ENCODE assay signal across 9 cellular contexts in genomic region chr16:69326172-69326873, GRCh38. TPM values are rescaled to one million over a fixed set of nuclear protein-coding genes. Genes with fewer than 3 reads are reported as not detected.
DNase-seq lines count a peak whose midpoint lies in the region; ATAC-seq and TF ChIP-seq lines count a peak whose summit lies in the region.
"Had no signal": no experiment of that assay in that cellular context is flagged by ENCODE, and none has a peak within 500 bp of the region (broad histone marks: within the 10 kb centered on the region; RNA-seq: fewer than 3 reads in every experiment).

No MANE protein-coding gene starts in this region.

- TF ChIP-seq CTCF in thyroid gland (IDR thresholded peaks at IDR 0.05) = no peak

- H3K27ac Mint-ChIP-seq in activated naive CD4-positive, alpha-beta T cell treated with anti-CD3 and anti-CD28 coated beads, Interleukin-2, amount 50 U/mL, for 72 hours = peak overlapping the region; percentile 54 to 77
- no peak overlapping the region for H3K27ac Mint-ChIP-seq in activated naive CD4-positive, alpha-beta T cell treated with anti-CD3 and anti-CD28 coated beads, Interleukin-2, amount 10 ng/mL, durations not matched to agents 7 days and 5 days

- H3K4me1 Mint-ChIP-seq in activated naive CD4-positive, alpha-beta T cell treated with anti-CD3 and anti-CD28 coated beads, Interleukin-2, amount 10 ng/mL, durations not matched to agents 7 days and 5 days = peaks cover 52% of the 10 kb centered on the region

- no peak for DNase-seq in activated naive CD4-positive, alpha-beta T cell treated with anti-CD3 and anti-CD28 coated beads, Interleukin-2, amount 50 U/mL, for 72 hours (ENCODE audit: low spot score in 2 of 2)
- no peak for DNase-seq in activated naive CD4-positive, alpha-beta T cell treated with anti-CD3 and anti-CD28 coated beads, Interleukin-2, amount 10 ng/mL, durations not matched to agents 7 days and 5 days
- DNase-seq in epithelial cell of prostate (ENCODE audit: low read depth, low spot score) (no peak), thyroid gland (peak; percentile 75 to 83), Kasumi-1 (lab: John Stamatoyannopoulos, UW) (no peak)
- DNase-seq: NCI-H1436 treated with DMSO at 0.1 percent for 48 hours, retina had no signal

- peaks cover 23 to 27% of the 10 kb centered on the region in 2 donors for H3K36me3 Mint-ChIP-seq in activated naive CD4-positive, alpha-beta T cell treated with anti-CD3 and anti-CD28 coated beads, Interleukin-2, amount 50 U/mL, for 72 hours
- peaks cover 52% of the 10 kb centered on the region for H3K36me3 Mint-ChIP-seq in activated naive CD4-positive, alpha-beta T cell treated with anti-CD3 and anti-CD28 coated beads, Interleukin-2, amount 10 ng/mL, durations not matched to agents 7 days and 5 days

- no peak overlapping the region for H3K4me3 ChIP-seq in thyroid gland (replicated peaks in 1 of 3)
- H3K4me3 ChIP-seq: suprapubic skin had no signal

- WGBS in thyroid gland, 2 donors = 39 to 43% methylated on average over 7 of the region's 7 CpGs

- CTCF ChIA-PET in activated naive CD4-positive, alpha-beta T cell treated with anti-CD3 and anti-CD28 coated beads, Interleukin-2, amount 10 ng/mL, durations not matched to agents 7 days and 5 days (lab: Charles Lee) = no interaction called here

- H3K9me3 Mint-ChIP-seq in activated naive CD4-positive, alpha-beta T cell treated with anti-CD3 and anti-CD28 coated beads, Interleukin-2, amount 50 U/mL, for 72 hours = no peaks in the 10 kb centered on the region
- H3K9me3 Mint-ChIP-seq in activated naive CD4-positive, alpha-beta T cell treated with anti-CD3 and anti-CD28 coated beads, Interleukin-2, amount 10 ng/mL, durations not matched to agents 7 days and 5 days = no peaks in the 10 kb centered on the region

- no peak for TF ChIP-seq POLR2A in thyroid gland (IDR thresholded peaks at IDR 0.05)

- no peak for ATAC-seq in activated naive CD4-positive, alpha-beta T cell treated with anti-CD3 and anti-CD28 coated beads, Interleukin-2, amount 50 U/mL, for 72 hours
- ATAC-seq in GM18511 (IDR thresholded peaks at IDR 0.05; ENCODE audit: unreplicated experiment) = no peak

- H3K27ac ChIP-seq in epithelial cell of prostate (peak overlapping the region; percentile 12), thyroid gland (peak overlapping the region; percentile 59 to 63 (median 59))
- H3K27ac ChIP-seq: suprapubic skin had no signal

- H3K4me3 Mint-ChIP-seq in activated naive CD4-positive, alpha-beta T cell treated with anti-CD3 and anti-CD28 coated beads, Interleukin-2, amount 10 ng/mL, durations not matched to agents 7 days and 5 days = no peak overlapping the region

- intact Hi-C loops in thyroid gland (cut with DNase I) = no loop called here

- H3K9me3 ChIP-seq in thyroid gland = no peaks in the 10 kb centered on the region
- H3K9me3 ChIP-seq: suprapubic skin had no signal

- no peaks in the 10 kb centered on the region for H3K27me3 ChIP-seq in thyroid gland
- H3K27me3 ChIP-seq: suprapubic skin had no signal

- peaks cover 37 to 40% of the 10 kb centered on the region in 2 donors for H3K36me3 ChIP-seq in thyroid gland

- peaks cover 40 to 67% of the 10 kb centered on the region in 2 donors for H3K4me1 ChIP-seq in thyroid gland

- H3K27me3 Mint-ChIP-seq in activated naive CD4-positive, alpha-beta T cell treated with anti-CD3 and anti-CD28 coated beads, Interleukin-2, amount 10 ng/mL, durations not matched to agents 7 days and 5 days = no peaks in the 10 kb centered on the region

RNA-seq across cellular contexts. Expression of gene PDF, which starts 4.1 kb away (rescaled TPM):
- 10 to 100 TPM in 1 of 2 donors, 1 to 10 TPM in 1; 7.3 to 17.4 TPM for total RNA-seq in activated naive CD4-positive, alpha-beta T cell treated with anti-CD3 and anti-CD28 coated beads, Interleukin-2, amount 50 U/mL, for 72 hours
- 10 to 100 TPM; 35.2 to 57.0 (median 51.0) TPM for total RNA-seq in thyroid gland

RNA-seq across cellular contexts. Expression of gene COG8, which starts 13.0 kb away (rescaled TPM):
- total RNA-seq in activated naive CD4-positive, alpha-beta T cell treated with anti-CD3 and anti-CD28 coated beads, Interleukin-2, amount 50 U/mL, for 72 hours = 10 to 100 TPM; 26.9 to 28.2 TPM
- 10 to 100 TPM; 63.3 to 84.2 (median 74.7) TPM for total RNA-seq in thyroid gland

RNA-seq across cellular contexts. Expression of gene NIP7, which starts 13.2 kb away (rescaled TPM):
- 10 to 100 TPM; 35.8 to 44.7 TPM for total RNA-seq in activated naive CD4-positive, alpha-beta T cell treated with anti-CD3 and anti-CD28 coated beads, Interleukin-2, amount 50 U/mL, for 72 hours
- total RNA-seq in thyroid gland = 10 to 100 TPM in 3 of 4 donors, 1 to 10 TPM in 1; 9.8 to 17.5 (median 14.7) TPM

RNA-seq across cellular contexts. Expression of gene VPS4A, which starts 15.2 kb away (rescaled TPM):
- total RNA-seq in activated naive CD4-positive, alpha-beta T cell treated with anti-CD3 and anti-CD28 coated beads, Interleukin-2, amount 50 U/mL, for 72 hours = 10 to 100 TPM; 23.1 to 29.1 TPM
- total RNA-seq in thyroid gland = 10 to 100 TPM; 33.5 to 47.5 (median 43.2) TPM

RNA-seq across cellular contexts. Expression of gene TMED6, which starts 25.3 kb away (rescaled TPM):
- total RNA-seq in activated naive CD4-positive, alpha-beta T cell treated with anti-CD3 and anti-CD28 coated beads, Interleukin-2, amount 50 U/mL, for 72 hours = 1 to 10 TPM in 1 of 2 donors, under 1 TPM in 1; 0.39 to 1.8 TPM
- 1 to 10 TPM in 1 of 4 donors, not detected in 3; 4.1 TPM for total RNA-seq in thyroid gland

Comparison
In these comparisons a context has a peak if more than half of its experiments do, and no peak if none do; other contexts are left out.
1. DNase-seq: peak in thyroid gland (2 of 2); none in activated naive CD4-positive, alpha-beta T cell treated with anti-CD3 and anti-CD28 coated beads, Interleukin-2, amount 50 U/mL, for 72 hours (0 of 2), activated naive CD4-positive, alpha-beta T cell treated with anti-CD3 and anti-CD28 coated beads, Interleukin-2, amount 10 ng/mL, durations not matched to agents 7 days and 5 days (single experiment), epithelial cell of prostate (single experiment) and Kasumi-1 (0 of 2).